ENCODE assay signal across 10 cellular contexts in the genomic region with DNA sequence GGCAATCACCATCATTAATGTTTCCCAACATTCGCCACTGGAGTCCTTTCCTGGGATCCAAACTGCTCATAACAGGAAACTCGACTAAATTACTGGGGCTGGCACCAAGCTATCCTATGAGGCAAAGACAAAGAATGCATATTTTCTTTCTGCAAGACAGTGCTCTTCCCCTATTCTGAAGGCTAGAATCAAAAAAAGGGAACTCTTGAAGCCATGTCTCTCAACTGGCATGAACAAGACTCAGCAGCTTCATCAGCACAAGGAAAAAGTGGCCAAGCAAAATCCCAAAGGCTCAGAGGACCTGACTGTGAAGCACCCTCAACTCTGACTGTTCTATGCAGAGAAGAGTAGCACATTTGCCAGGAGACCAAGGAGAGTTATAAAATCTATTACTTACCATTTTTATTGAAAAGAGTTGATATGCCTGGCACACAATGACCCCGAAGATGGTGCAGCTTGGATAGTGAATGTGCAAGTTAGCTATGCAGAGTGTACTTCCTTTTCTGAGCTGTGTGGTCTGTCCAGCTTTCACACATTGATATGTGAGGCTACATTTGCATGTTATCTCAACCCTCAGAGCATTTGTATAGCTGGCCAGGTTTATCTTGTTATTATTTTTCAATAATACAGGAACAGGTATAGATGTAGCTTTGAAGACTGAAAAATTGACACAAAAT. TPM values are rescaled to one million over a fixed set of nuclear protein-coding genes. Genes with fewer than 3 reads are reported as not detected.
DNase-seq lines count a peak whose midpoint lies in the region; ATAC-seq and TF ChIP-seq lines count a peak whose summit lies in the region.
"Had no signal": no experiment of that assay in that cellular context is flagged by ENCODE, and none has a peak within 500 bp of the region (broad histone marks: within the 10 kb centered on the region; RNA-seq: fewer than 3 reads in every experiment).

No MANE protein-coding gene starts in this region.

- H3K4me3 ChIP-seq in Loucy (ENCODE audit: low read length, poor library complexity, severe bottlenecking) (no peak overlapping the region), left lung (peak overlapping the region in 1 of 2 donors; percentile 20)

- intact Hi-C loops in left lung (cut with DNase I), result no loop called here
- intact Hi-C loops in activated CD4-positive, alpha-beta memory T cell treated with anti-CD3 and anti-CD28 coated beads for 36 hours (cut with micrococcal nuclease), result no loop called here

- ATAC-seq in GM18499 (IDR thresholded peaks at IDR 0.05; ENCODE audit: insufficient read depth, unreplicated experiment) (peak; percentile 86), GM21717 (IDR thresholded peaks at IDR 0.05; ENCODE audit: unreplicated experiment) (peak; percentile 65), left lung (peak; percentile 57)

- in situ Hi-C loops in G401 (cut with HindIII; ENCODE audit: low sequenced_read_pairs), result no loop called here

- no peaks in the 10 kb centered on the region for H3K79me2 ChIP-seq in Loucy (ENCODE audit: insufficient read depth, low read length)
- H3K79me2 ChIP-seq: parathyroid adenoma had no signal

- peak overlapping the region; percentile 13 to 96 for H3K27ac ChIP-seq in left lung
- H3K27ac ChIP-seq: parathyroid adenoma had no signal

- H3K27me3 ChIP-seq in Loucy (ENCODE audit: insufficient read depth, low read length, poor library complexity, severe bottlenecking) (no peaks in the 10 kb centered on the region), left lung (no peaks in the 10 kb centered on the region)

- DNase-seq in left lung (no peak), iPS-NIHi7 (ENCODE audit: extremely low spot score) (no peak), G401 (ENCODE audit: low spot score) (no peak)
- no peak for DNase-seq in stimulated activated CD4-positive, alpha-beta T cell treated with anti-CD3 and anti-CD28 coated beads, Interleukin-2, amount 100 ng/mL, for 48 hours
- no peak for DNase-seq in activated CD4-positive, alpha-beta memory T cell treated with anti-CD3 and anti-CD28 coated beads for 36 hours
- DNase-seq: IMR-90 had no signal

- H3F3A ChIP-seq in Loucy (ENCODE audit: low read depth), result 0 out of 2 replicates have a peak, but pooled peaks cover 5% of the 10 kb centered on the region

- H3K27me3 Mint-ChIP-seq in activated CD4-positive, alpha-beta memory T cell treated with anti-CD3 and anti-CD28 coated beads for 36 hours, result no peaks in the 10 kb centered on the region

- no peak overlapping the region for H3K27ac Mint-ChIP-seq in activated CD4-positive, alpha-beta memory T cell treated with anti-CD3 and anti-CD28 coated beads for 36 hours

- CTCF ChIA-PET in activated CD4-positive, alpha-beta memory T cell treated with anti-CD3 and anti-CD28 coated beads for 36 hours (lab: Charles Lee), result interaction anchor here (0.6 to 2.5 kb wide), 6 partner anchors 12 to 1858 kb away, joined by 3 to 8 read pairs (median 3); no protein-coding TSS in a partner anchor

- POLR2A ChIA-PET in activated CD4-positive, alpha-beta memory T cell treated with anti-CD3 and anti-CD28 coated beads for 36 hours (lab: Charles Lee), result no interaction called here

- no peaks in the 10 kb centered on the region for H4K20me1 ChIP-seq in Loucy (ENCODE audit: insufficient read depth, low read length, poor library complexity, severe bottlenecking)

- H2AFZ ChIP-seq in Loucy (ENCODE audit: low read length), result peak overlapping the region; percentile 28; the same call in 1 of the 2 replicates
- H2AFZ ChIP-seq: parathyroid adenoma had no signal

- H3K9me3 Mint-ChIP-seq in activated CD4-positive, alpha-beta memory T cell treated with anti-CD3 and anti-CD28 coated beads for 36 hours, result no peaks in the 10 kb centered on the region

- H3K9ac ChIP-seq in Loucy (ENCODE audit: low read depth, low read length, poor library complexity, severe bottlenecking), result no peak overlapping the region
- H3K9ac ChIP-seq: parathyroid adenoma had no signal

- peak overlapping the region; percentile 18 for H3K4me2 ChIP-seq in Loucy (ENCODE audit: low read depth, low read length, poor library complexity, severe bottlenecking)

- no peaks in the 10 kb centered on the region for H3K36me3 Mint-ChIP-seq in activated CD4-positive, alpha-beta memory T cell treated with anti-CD3 and anti-CD28 coated beads for 36 hours

- peaks cover 47% of the 10 kb centered on the region for H3K4me1 Mint-ChIP-seq in activated CD4-positive, alpha-beta memory T cell treated with anti-CD3 and anti-CD28 coated beads for 36 hours (ENCODE audit: low read depth)

- H3K4me3 Mint-ChIP-seq in activated CD4-positive, alpha-beta memory T cell treated with anti-CD3 and anti-CD28 coated beads for 36 hours, result no peak overlapping the region

- H3K36me3 ChIP-seq in Loucy (ENCODE audit: insufficient read depth, low read length), result no peaks in the 10 kb centered on the region
- no peaks in the 10 kb centered on the region for H3K36me3 ChIP-seq in left lung

- H3K9me3 ChIP-seq in Loucy (ENCODE audit: insufficient read depth, low read depth, low read length), result no peaks in the 10 kb centered on the region
- H3K9me3 ChIP-seq in left lung, result no peaks in the 10 kb centered on the region

- TF ChIP-seq CTCF in Loucy (conservative IDR thresholded peaks at IDR 0.05; ENCODE audit: low read length) (no peak), left lung (IDR thresholded peaks at IDR 0.05) (no peak)

- H3K4me1 ChIP-seq in Loucy (ENCODE audit: insufficient read depth, low read length, poor library complexity, severe bottlenecking) (peaks cover 42% of the 10 kb centered on the region), left lung (peaks cover 0 to 80% of the 10 kb centered on the region in 2 donors)
- H3K4me1 ChIP-seq: parathyroid adenoma had no signal

- no peaks in the 10 kb centered on the region for H3K9me2 ChIP-seq in Loucy (replicated peaks; ENCODE audit: low read depth, low read length)

RNA-seq across cellular contexts. Expression of a gene that starts 50.9 kb away (rescaled TPM):
- total RNA-seq in left lung, result 10 to 100 TPM; 24.4 to 93.7 TPM
- not detected in 2 replicates for total RNA-seq in G401 (2014; rRNA removed; shearing (Covaris generic))
- 100 to 1,000 TPM; 105 to 106 TPM for total RNA-seq in activated CD4-positive, alpha-beta memory T cell treated with anti-CD3 and anti-CD28 coated beads for 36 hours
- total RNA-seq: IMR-90 had no signal

Comparison
In these comparisons a context has a peak if more than half of its experiments do, and no peak if none do; other contexts are left out.
1. RNA of a gene that starts 50.9 kb away (total RNA-seq): 105 to 106 TPM in activated CD4-positive, alpha-beta memory T cell treated with anti-CD3 and anti-CD28 coated beads for 36 hours and 24.4 to 93.7 TPM in left lung; not detected in G401; every median in the first group is over 10 times any median in the second.
2. Peak in every context shown above with its lines, with median percentiles within 50 percentile points of each other: ATAC-seq.